1 cellular context compared by ENCODE assay signal in the genomic region with DNA sequence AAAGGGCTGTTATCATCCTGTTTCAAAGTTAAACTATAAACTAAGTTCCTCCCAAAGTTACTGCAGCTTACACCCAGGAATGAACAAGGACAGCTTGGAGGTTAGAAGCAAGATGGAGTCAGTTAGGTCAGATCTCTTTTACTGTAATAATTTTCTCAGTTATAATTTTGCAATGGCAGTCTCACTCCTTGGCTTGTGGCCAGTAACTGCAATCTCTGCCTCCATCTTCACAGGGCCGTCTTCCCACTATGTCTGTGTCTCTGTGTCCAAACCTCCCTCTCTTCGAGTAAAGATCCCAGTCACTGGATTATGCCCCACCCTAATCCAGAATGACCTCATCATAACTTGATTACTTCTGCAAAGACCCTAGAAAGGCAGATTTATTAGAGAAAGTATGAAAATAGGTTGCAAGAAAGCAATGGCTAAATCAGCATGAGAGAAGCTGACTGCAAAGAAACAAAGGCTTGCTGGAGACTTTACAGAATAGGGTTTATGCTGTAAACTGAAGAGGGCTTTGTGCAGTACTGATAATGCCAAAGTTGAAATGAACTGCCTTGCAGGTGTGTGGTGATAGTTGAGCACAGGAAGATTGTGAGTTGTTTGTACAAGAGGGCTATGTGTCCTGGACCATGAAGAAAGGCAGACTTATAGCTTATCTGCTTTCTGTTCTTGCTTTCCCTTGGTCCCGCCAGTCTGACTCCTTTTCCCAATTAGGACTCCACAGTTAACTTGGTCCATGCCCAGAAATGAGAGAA.
TF ChIP-seq lines count a peak whose summit lies in the region.

No MANE protein-coding gene starts in this region.

TF ChIP-seq in K562, 482 proteins besides CTCF, POLR2A, EP300 and RAD21 (continued from another document):
- TF ChIP-seq, protein P1, sequence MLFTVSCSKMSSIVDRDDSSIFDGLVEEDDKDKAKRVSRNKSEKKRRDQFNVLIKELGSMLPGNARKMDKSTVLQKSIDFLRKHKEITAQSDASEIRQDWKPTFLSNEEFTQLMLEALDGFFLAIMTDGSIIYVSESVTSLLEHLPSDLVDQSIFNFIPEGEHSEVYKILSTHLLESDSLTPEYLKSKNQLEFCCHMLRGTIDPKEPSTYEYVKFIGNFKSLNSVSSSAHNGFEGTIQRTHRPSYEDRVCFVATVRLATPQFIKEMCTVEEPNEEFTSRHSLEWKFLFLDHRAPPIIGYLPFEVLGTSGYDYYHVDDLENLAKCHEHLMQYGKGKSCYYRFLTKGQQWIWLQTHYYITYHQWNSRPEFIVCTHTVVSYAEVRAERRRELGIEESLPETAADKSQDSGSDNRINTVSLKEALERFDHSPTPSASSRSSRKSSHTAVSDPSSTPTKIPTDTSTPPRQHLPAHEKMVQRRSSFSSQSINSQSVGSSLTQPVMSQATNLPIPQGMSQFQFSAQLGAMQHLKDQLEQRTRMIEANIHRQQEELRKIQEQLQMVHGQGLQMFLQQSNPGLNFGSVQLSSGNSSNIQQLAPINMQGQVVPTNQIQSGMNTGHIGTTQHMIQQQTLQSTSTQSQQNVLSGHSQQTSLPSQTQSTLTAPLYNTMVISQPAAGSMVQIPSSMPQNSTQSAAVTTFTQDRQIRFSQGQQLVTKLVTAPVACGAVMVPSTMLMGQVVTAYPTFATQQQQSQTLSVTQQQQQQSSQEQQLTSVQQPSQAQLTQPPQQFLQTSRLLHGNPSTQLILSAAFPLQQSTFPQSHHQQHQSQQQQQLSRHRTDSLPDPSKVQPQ (CRISPR knock-in tag; IDR thresholded peaks at IDR 0.05; ENCODE audit: borderline replicate concordance) = no peak
- TF ChIP-seq NRF1 (conservative IDR thresholded peaks at IDR 0.05 in 1 of 2, IDR thresholded peaks at IDR 0.05 in 1 of 2) (no peak), GABPA (tag; conservative IDR thresholded peaks at IDR 0.05; ENCODE audit: low read depth) (peak; percentile 21; the same call in 1 of the 2 replicates), MTF1 (CRISPR knock-in tag; IDR thresholded peaks at IDR 0.05; ENCODE audit: borderline replicate concordance) (no peak), ZNF76 (CRISPR knock-in tag; IDR thresholded peaks at IDR 0.05; ENCODE audit: borderline replicate concordance) (0 out of 2 replicates have a peak, but pooled peaks have one; percentile 82), JUND (IDR thresholded peaks at IDR 0.05; ENCODE audit: borderline replicate concordance, low read depth, low read length) (peak; percentile 37; the same call in 1 of the 2 replicates), JUND (tag; IDR thresholded peaks at IDR 0.05; ENCODE audit: borderline replicate concordance, low read depth, low read length) (peak; percentile 56; the same call in 2 of the 3 replicates), ILK (tag; IDR thresholded peaks at IDR 0.05; ENCODE audit: borderline replicate concordance, low read depth) (peak; percentile 69; the same call in 1 of the 2 replicates)
TF ChIP-seq in K562: peak in this region for 96.
